In the genomic region with DNA sequence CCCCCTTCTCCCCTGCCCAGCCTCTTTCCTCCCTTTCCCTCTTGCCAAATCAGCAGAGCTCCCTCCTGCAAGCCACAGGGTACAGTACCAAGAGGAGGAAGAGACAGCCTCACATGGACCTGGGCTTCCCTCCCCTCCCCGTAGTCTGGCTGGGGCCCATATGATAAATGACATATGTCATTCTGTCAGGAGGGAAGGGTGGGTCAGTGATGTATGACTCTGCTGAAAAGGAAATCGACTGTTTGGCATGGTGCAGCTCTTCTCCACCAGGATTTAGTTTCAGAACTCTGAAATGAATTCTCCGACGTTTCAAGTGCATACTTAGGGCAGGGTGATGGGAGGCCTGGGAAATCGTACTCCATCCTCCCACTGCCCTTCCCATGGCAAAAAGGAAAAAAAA, we compare ENCODE assay signal across 11 cellular contexts. TPM values are rescaled to one million over a fixed set of nuclear protein-coding genes. Genes with fewer than 3 reads are reported as not detected.
DNase-seq lines count a peak whose midpoint lies in the region; ATAC-seq and TF ChIP-seq lines count a peak whose summit lies in the region.
"Had no signal": no experiment of that assay in that cellular context is flagged by ENCODE, and none has a peak within 500 bp of the region (broad histone marks: within the 10 kb centered on the region; RNA-seq: fewer than 3 reads in every experiment).

No MANE protein-coding gene starts in this region.

- H3K9ac ChIP-seq in rectal smooth muscle tissue (ENCODE audit: low read length) = no peak overlapping the region

- H3K36me3 Mint-ChIP-seq in CD8-positive, alpha-beta memory T cell = peaks cover 0 to 2% (median 0%) of the 10 kb centered on the region in 3 donors

- peak overlapping the region; percentile 49 to 73 (median 62) for H3K4me3 Mint-ChIP-seq in CD8-positive, alpha-beta memory T cell

- H3K27ac ChIP-seq in CD8-positive, alpha-beta memory T cell (ENCODE audit: low read depth, low read length) = no peak overlapping the region
- H3K27ac ChIP-seq in SJCRH30 (peak overlapping the region; percentile 59; the same call in 1 of the 2 replicates), heart right ventricle (peak overlapping the region in 6 of 10 donors; percentile 41 to 62 (median 49)), rectal smooth muscle tissue (ENCODE audit: low read depth, low read length) (peak overlapping the region; percentile 81)

- POLR2A ChIA-PET in CD8-positive, alpha-beta memory T cell (lab: Charles Lee) = interaction anchor here (1.4 kb wide), 1 partner anchor 10 kb away, joined by 4 read pairs; a partner anchor contains a TSS

- peaks cover 31 to 41% (median 35%) of the 10 kb centered on the region in 3 donors for H3K4me1 Mint-ChIP-seq in CD8-positive, alpha-beta memory T cell

- no peak for TF ChIP-seq CTCF in heart right ventricle (IDR thresholded peaks at IDR 0.05)

- H3K9me3 Mint-ChIP-seq in CD8-positive, alpha-beta memory T cell = peaks cover 0 to 3% (median 0%) of the 10 kb centered on the region in 5 donors

- no peak for DNase-seq in CD8-positive, alpha-beta memory T cell
- DNase-seq in SJCRH30 (no peak), heart right ventricle (no peak), COLO829 (ENCODE audit: low spot score) (no peak), NCI-H146 treated with DMSO at 0.1 percent for 48 hours (lab: John Stamatoyannopoulos, UW; ENCODE audit: unreplicated experiment) (no peak), SIG-M5 treated with dmso at 0.1 percent for 504 hours (lab: John Stamatoyannopoulos, UW; ENCODE audit: unreplicated experiment) (no peak)
- DNase-seq: kidney, NCI-H146, T1000 had no signal

- H3K36me3 ChIP-seq in CD8-positive, alpha-beta memory T cell (ENCODE audit: insufficient read depth, low read length) = no peaks in the 10 kb centered on the region
- peaks cover 69% of the 10 kb centered on the region for H3K36me3 ChIP-seq in SJCRH30
- H3K36me3 ChIP-seq in heart right ventricle = peaks cover 0 to 7% (median 0%) of the 10 kb centered on the region in 9 donors
- H3K36me3 ChIP-seq in rectal smooth muscle tissue (ENCODE audit: control insufficient read depth, insufficient read depth, low read length) = no peaks in the 10 kb centered on the region

- H3K4me1 ChIP-seq in CD8-positive, alpha-beta memory T cell (ENCODE audit: insufficient read depth, low read length) = peaks cover 25% of the 10 kb centered on the region
- H3K4me1 ChIP-seq in SJCRH30 (peaks cover 68% of the 10 kb centered on the region), heart right ventricle (peaks cover 0 to 36% (median 3%) of the 10 kb centered on the region in 9 donors), rectal smooth muscle tissue (ENCODE audit: control insufficient read depth, insufficient read depth, low read length) (peaks cover 37% of the 10 kb centered on the region)

- 43 to 52% methylated on average over 5 of the region's 5 CpGs for WGBS in heart right ventricle, 2 donors

- ATAC-seq in heart right ventricle = peak in 7 of 8 donors; percentile 9 to 39 (median 26)
- ATAC-seq in HG02981 (IDR thresholded peaks at IDR 0.05; ENCODE audit: unreplicated experiment) = no peak

- peaks cover 46 to 69% of the 10 kb centered on the region in 2 donors for H3K27me3 Mint-ChIP-seq in CD8-positive, alpha-beta memory T cell

- intact Hi-C loops in heart right ventricle (cut with DNase I) = no loop called here

- CTCF ChIA-PET in CD8-positive, alpha-beta memory T cell (lab: Charles Lee) = interaction anchor here (0.7 kb wide), 1 partner anchor 219 kb away, joined by 3 read pairs; no protein-coding TSS in a partner anchor

- H3K27me3 ChIP-seq in CD8-positive, alpha-beta memory T cell (ENCODE audit: insufficient read depth, low read length, poor library complexity, severe bottlenecking) = peaks cover 13% of the 10 kb centered on the region
- H3K27me3 ChIP-seq in SJCRH30 (no peaks in the 10 kb centered on the region), heart right ventricle (no peaks in the 10 kb centered on the region), rectal smooth muscle tissue (ENCODE audit: control insufficient read depth, insufficient read depth, low read length) (no peaks in the 10 kb centered on the region)

- H3K9me3 ChIP-seq in CD8-positive, alpha-beta memory T cell (ENCODE audit: low read length) = no peaks in the 10 kb centered on the region
- no peaks in the 10 kb centered on the region for H3K9me3 ChIP-seq in SJCRH30 (replicated peaks)
- no peaks in the 10 kb centered on the region for H3K9me3 ChIP-seq in heart right ventricle

- peak overlapping the region in 5 of 8 donors; percentile 36 to 93 (median 79) for H3K27ac Mint-ChIP-seq in CD8-positive, alpha-beta memory T cell

- no peak overlapping the region for H3K4me3 ChIP-seq in CD8-positive, alpha-beta memory T cell (ENCODE audit: low read length)
- H3K4me3 ChIP-seq in SJCRH30 (no peak overlapping the region), heart right ventricle (no peak overlapping the region), rectal smooth muscle tissue (ENCODE audit: low read length) (no peak overlapping the region)

RNA-seq across cellular contexts. Expression of a gene that starts 9.8 kb away (rescaled TPM):
- total RNA-seq in CD8-positive, alpha-beta memory T cell = under 1 TPM; 0.35 to 0.38 TPM
- polyA plus RNA-seq in CD8-positive, alpha-beta memory T cell = 1.1 TPM
- total RNA-seq in SJCRH30 (2014; rRNA removed; shearing (Covaris generic)) = 52.5 and 55.3 TPM in 2 replicates
- 1 to 10 TPM; 2.1 to 5.0 (median 3.2) TPM for total RNA-seq in heart right ventricle
- polyA plus RNA-seq in heart right ventricle = 1 to 10 TPM; 1.7 to 2.3 TPM
